Comparison of ENCODE assay signal across 28 cellular contexts in genomic region chr6:124200661-124201060, GRCh38.
"Had no signal": no experiment of that assay in that cellular context is flagged by ENCODE, and none has a peak within 500 bp of the region (broad histone marks: within the 10 kb centered on the region; RNA-seq: fewer than 3 reads in every experiment).

No MANE protein-coding gene starts in this region.

- H3K27ac Mint-ChIP-seq: activated CD4-positive, alpha-beta memory T cell treated with anti-CD3 and anti-CD28 coated beads for 36 hours; activated CD4-positive, alpha-beta T cell treated with anti-CD3 and anti-CD28 coated beads, Interleukin-2, amount 10 ng/mL, durations not matched to agents 24 days and 14 days; activated T-cell treated with anti-CD3 and anti-CD28 coated beads, Interleukin-2, amount 50 U/mL, for 24 hours; activated T-helper 17 cell treated with anti-CD3 and anti-CD28 coated beads, Interleukin-2, amount 50 U/mL, for 72 hours; dendritic cell treated with granulocyte-macrophage colony-stimulating factor and Interleukin-4, amounts not matched to agents 40 ng/mL and 50 ng/mL, for 4 days; immature natural killer cell; mesothelial cell of epicardium; naive thymus-derived CD4-positive, alpha-beta T cell; stimulated activated memory B cell treated with anti-CD40 and anti-IgM and Interleukin-4, amounts not matched to agents 10 μg/mL and 1 μg/mL and 100 μg/mL, for 72 hours; stimulated activated naive CD8-positive, alpha-beta T cell treated with anti-CD3 and anti-CD28 coated beads, Interleukin-15, amount 100 ng/mL, for 72 hours; type B pancreatic cell had no signal

- H3K36me3 Mint-ChIP-seq: activated CD4-positive, alpha-beta memory T cell treated with anti-CD3 and anti-CD28 coated beads for 36 hours; immature natural killer cell; mesothelial cell of epicardium; naive thymus-derived CD4-positive, alpha-beta T cell; stimulated activated memory B cell treated with anti-CD40 and anti-IgM and Interleukin-4, amounts not matched to agents 10 μg/mL and 1 μg/mL and 100 μg/mL, for 72 hours; type B pancreatic cell had no signal

- H3K4me3 Mint-ChIP-seq: activated CD4-positive, alpha-beta memory T cell treated with anti-CD3 and anti-CD28 coated beads for 36 hours; activated CD4-positive, alpha-beta T cell treated with anti-CD3 and anti-CD28 coated beads, Interleukin-2, amount 10 ng/mL, durations not matched to agents 24 days and 14 days; activated T-cell treated with anti-CD3 and anti-CD28 coated beads, Interleukin-2, amount 50 U/mL, for 24 hours; activated T-helper 17 cell treated with anti-CD3 and anti-CD28 coated beads, Interleukin-2, amount 50 U/mL, for 72 hours; dendritic cell treated with granulocyte-macrophage colony-stimulating factor and Interleukin-4, amounts not matched to agents 40 ng/mL and 50 ng/mL, for 4 days; immature natural killer cell; mesothelial cell of epicardium; naive thymus-derived CD4-positive, alpha-beta T cell; neural crest cell; stimulated activated memory B cell treated with anti-CD40 and anti-IgM and Interleukin-4, amounts not matched to agents 10 μg/mL and 1 μg/mL and 100 μg/mL, for 72 hours; stimulated activated naive CD8-positive, alpha-beta T cell treated with anti-CD3 and anti-CD28 coated beads, Interleukin-15, amount 100 ng/mL, for 72 hours; type B pancreatic cell had no signal

- H3K9me3 Mint-ChIP-seq: activated CD4-positive, alpha-beta memory T cell treated with anti-CD3 and anti-CD28 coated beads for 36 hours; activated CD4-positive, alpha-beta T cell treated with anti-CD3 and anti-CD28 coated beads, Interleukin-2, amount 10 ng/mL, durations not matched to agents 24 days and 14 days; dendritic cell treated with granulocyte-macrophage colony-stimulating factor and Interleukin-4, amounts not matched to agents 40 ng/mL and 50 ng/mL, for 4 days; mesothelial cell of epicardium; neural crest cell; stimulated activated memory B cell treated with anti-CD40 and anti-IgM and Interleukin-4, amounts not matched to agents 10 μg/mL and 1 μg/mL and 100 μg/mL, for 72 hours; stimulated activated naive CD8-positive, alpha-beta T cell treated with anti-CD3 and anti-CD28 coated beads, Interleukin-15, amount 100 ng/mL, for 72 hours; type B pancreatic cell had no signal

- H3K27me3 Mint-ChIP-seq: activated CD4-positive, alpha-beta memory T cell treated with anti-CD3 and anti-CD28 coated beads for 36 hours; activated CD4-positive, alpha-beta T cell treated with anti-CD3 and anti-CD28 coated beads, Interleukin-2, amount 10 ng/mL, durations not matched to agents 24 days and 14 days; activated T-cell treated with anti-CD3 and anti-CD28 coated beads, Interleukin-2, amount 50 U/mL, for 24 hours; activated T-helper 17 cell treated with anti-CD3 and anti-CD28 coated beads, Interleukin-2, amount 50 U/mL, for 72 hours; dendritic cell treated with granulocyte-macrophage colony-stimulating factor and Interleukin-4, amounts not matched to agents 40 ng/mL and 50 ng/mL, for 4 days; naive thymus-derived CD4-positive, alpha-beta T cell; stimulated activated memory B cell treated with anti-CD40 and anti-IgM and Interleukin-4, amounts not matched to agents 10 μg/mL and 1 μg/mL and 100 μg/mL, for 72 hours; stimulated activated naive CD8-positive, alpha-beta T cell treated with anti-CD3 and anti-CD28 coated beads, Interleukin-15, amount 100 ng/mL, for 72 hours; type B pancreatic cell had no signal

- ATAC-seq: activated CD4-positive, CD25-positive, alpha-beta regulatory T cell treated with anti-CD3 and anti-CD28 coated beads, Interleukin-2, amount 50 U/mL, for 24 hours; activated T-helper 17 cell treated with anti-CD3 and anti-CD28 coated beads, Interleukin-2, amount 50 U/mL, for 72 hours; foreskin keratinocyte; heart left ventricle; naive thymus-derived CD4-positive, alpha-beta T cell; pancreas; stimulated activated memory B cell treated with anti-CD40 and anti-IgM and Interleukin-4, amounts not matched to agents 10 μg/mL and 1 μg/mL and 100 μg/mL, for 72 hours; stimulated activated naive CD8-positive, alpha-beta T cell treated with anti-CD3 and anti-CD28 coated beads, Interleukin-15, amount 100 ng/mL, for 72 hours had no signal

- DNase-seq: activated CD4-positive, alpha-beta memory T cell treated with anti-CD3 and anti-CD28 coated beads for 36 hours; activated CD4-positive, alpha-beta T cell treated with anti-CD3 and anti-CD28 coated beads, Interleukin-2, amount 10 ng/mL, durations not matched to agents 24 days and 14 days; activated CD8-positive, alpha-beta memory T cell treated with anti-CD3 and anti-CD28 coated beads, Interleukin-2, amount 50 U/mL, for 48 hours; activated gamma-delta T cell treated with Interleukin-2 at 50 U/mL for 16 hours; activated naive CD4-positive, alpha-beta T cell treated with anti-CD3 and anti-CD28 coated beads, Interleukin-2, amount 50 U/mL, for 16 hours; activated T-cell treated with anti-CD3 and anti-CD28 coated beads, Interleukin-2, amount 50 U/mL, for 24 hours; amniotic stem cell; brain microvascular endothelial cell; foreskin keratinocyte; heart left ventricle; hypothalamus; immature natural killer cell; naive thymus-derived CD4-positive, alpha-beta T cell; nucleus accumbens; pancreas; stimulated activated CD4-positive, alpha-beta T cell treated with anti-CD3 and anti-CD28 coated beads, Interleukin-1b, Interleukin-23, amount 100 ng/mL, for 48 hours; stimulated activated CD4-positive, alpha-beta T cell treated with anti-CD3 and anti-CD28 coated beads, Interleukin-4, amount 100 ng/mL, for 4 hours; stimulated activated CD8-positive, alpha-beta memory T cell treated with anti-CD3 and anti-CD28 coated beads, Interleukin-4, amount 100 ng/mL, for 48 hours; stimulated activated naive CD8-positive, alpha-beta T cell treated with anti-CD3 and anti-CD28 coated beads, Interleukin-15, amount 100 ng/mL, for 72 hours; uterus; WERI-Rb-1 had no signal

- H3K4me1 Mint-ChIP-seq: activated CD4-positive, alpha-beta T cell treated with anti-CD3 and anti-CD28 coated beads, Interleukin-2, amount 10 ng/mL, durations not matched to agents 24 days and 14 days; activated T-helper 17 cell treated with anti-CD3 and anti-CD28 coated beads, Interleukin-2, amount 50 U/mL, for 72 hours; immature natural killer cell; naive thymus-derived CD4-positive, alpha-beta T cell; stimulated activated memory B cell treated with anti-CD40 and anti-IgM and Interleukin-4, amounts not matched to agents 10 μg/mL and 1 μg/mL and 100 μg/mL, for 72 hours; stimulated activated naive CD8-positive, alpha-beta T cell treated with anti-CD3 and anti-CD28 coated beads, Interleukin-15, amount 100 ng/mL, for 72 hours had no signal
